Comparison of ENCODE assay signal across 8 cellular contexts in the genomic region with DNA sequence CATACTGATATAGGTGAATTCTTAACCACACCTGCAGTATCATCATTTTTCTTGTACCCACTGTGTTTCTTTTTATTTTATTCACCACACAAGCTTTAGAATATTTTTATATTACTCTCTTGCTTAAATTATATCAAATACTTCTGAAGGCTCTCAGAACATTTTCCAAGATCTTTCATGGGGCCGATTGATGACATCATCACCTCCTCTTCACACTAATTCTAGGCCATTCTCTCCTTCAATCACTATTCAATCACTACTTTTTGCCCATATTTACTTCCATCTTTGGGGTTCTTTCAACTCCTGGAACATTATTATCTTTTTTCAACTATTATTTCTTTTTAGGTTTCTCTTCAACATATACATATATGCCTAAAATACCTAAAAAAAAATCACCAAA.
"Had no signal": no experiment of that assay in that cellular context is flagged by ENCODE, and none has a peak within 500 bp of the region (broad histone marks: within the 10 kb centered on the region; RNA-seq: fewer than 3 reads in every experiment).

No MANE protein-coding gene starts in this region.

- DNase-seq: GDM1, GF-D8 had no signal

- H3K4me3 ChIP-seq: GM12878 had no signal

- ATAC-seq: GM12878 had no signal

- FAIRE-seq: G401.6, GM12878, GM12891, GM12892, GM18507, GM19239 had no signal
